Comparison of ENCODE assay signal across 19 cellular contexts in the genomic region with DNA sequence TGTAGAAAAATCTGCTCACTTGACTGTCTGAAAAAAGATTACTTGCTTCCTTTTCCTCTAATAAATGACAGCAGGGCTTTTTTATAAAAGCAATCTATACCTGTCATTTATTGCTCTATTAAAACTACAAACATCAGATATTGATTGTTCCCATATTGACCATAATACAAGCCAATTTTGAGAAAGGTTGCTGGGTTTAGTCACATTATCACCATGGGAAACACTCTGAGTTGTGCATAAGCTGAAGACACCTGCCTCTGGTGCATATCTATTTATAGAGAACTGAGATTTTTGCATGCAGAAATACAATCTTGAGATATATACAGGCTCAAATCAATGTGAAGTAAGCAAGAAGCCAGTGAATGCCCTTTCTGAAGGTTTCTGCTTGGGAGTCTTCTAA.
"Had no signal": no experiment of that assay in that cellular context is flagged by ENCODE, and none has a peak within 500 bp of the region (broad histone marks: within the 10 kb centered on the region; RNA-seq: fewer than 3 reads in every experiment).

No MANE protein-coding gene starts in this region.

- H3K4me1 Mint-ChIP-seq: mesothelial cell of epicardium had no signal

- ATAC-seq: foreskin keratinocyte, gastrocnemius medialis, heart right ventricle, left cardiac atrium, left lung, left ventricle myocardium superior, lower lobe of right lung, mucosa of descending colon had no signal

- H3K9me3 Mint-ChIP-seq: mesothelial cell of epicardium had no signal

- H3K9me3 ChIP-seq: esophagus muscularis mucosa, gastrocnemius medialis, heart right ventricle, left lung, lower lobe of right lung, mucosa of descending colon had no signal

- H3K4me3 ChIP-seq: coronary artery, dorsolateral prefrontal cortex, esophagus muscularis mucosa, gastrocnemius medialis, heart right ventricle, left lung, lower lobe of right lung, mucosa of descending colon had no signal

- H3K27ac Mint-ChIP-seq: mesothelial cell of epicardium had no signal

- H3K27ac ChIP-seq: coronary artery, dorsolateral prefrontal cortex, esophagus muscularis mucosa, foreskin keratinocyte, gastrocnemius medialis, heart right ventricle, left lung, lower lobe of right lung had no signal

- H3K4me3 Mint-ChIP-seq: mesothelial cell of epicardium had no signal

- H3K36me3 ChIP-seq: esophagus muscularis mucosa, gastrocnemius medialis, heart right ventricle, left lung, lower lobe of right lung had no signal

- H3K36me3 Mint-ChIP-seq: mesothelial cell of epicardium had no signal

- H3K27me3 ChIP-seq: dorsolateral prefrontal cortex, esophagus muscularis mucosa, foreskin keratinocyte, gastrocnemius medialis, heart right ventricle, left lung had no signal

- DNase-seq: dermis blood vessel endothelial cell; dorsolateral prefrontal cortex; effector CD4-positive, alpha-beta T cell; effector memory CD4-positive, alpha-beta T cell; foreskin keratinocyte; gastrocnemius medialis; glutamatergic neuron; head of caudate nucleus; heart right ventricle; hippocampal formation; left cardiac atrium; left lung; left ventricle myocardium superior; lower lobe of right lung; mesenchymal stem cell; mucosa of descending colon had no signal
